Comparison of ENCODE assay signal across 15 cellular contexts in genomic region chr13:25440081-25440480, GRCh38.
"Had no signal": no experiment of that assay in that cellular context is flagged by ENCODE, and none has a peak within 500 bp of the region (broad histone marks: within the 10 kb centered on the region; RNA-seq: fewer than 3 reads in every experiment).

No MANE protein-coding gene starts in this region.

- H3K36me3 ChIP-seq: gastrocnemius medialis, heart left ventricle, neural progenitor cell, stomach, upper lobe of left lung had no signal

- DNase-seq: activated CD4-positive, alpha-beta T cell treated with anti-CD3 and anti-CD28 coated beads, Interleukin-2, amount 50 U/mL, for 4 hours; activated CD4-positive, CD25-positive, alpha-beta regulatory T cell treated with anti-CD3 and anti-CD28 coated beads, Interleukin-2, amount 50 U/mL, for 72 hours; activated naive CD4-positive, alpha-beta T cell treated with anti-CD3 and anti-CD28 coated beads for 36 hours; activated T-cell treated with anti-CD3 and anti-CD28 coated beads, Interleukin-2, amount 50 U/mL, for 1 hour; gastrocnemius medialis; heart left ventricle; midbrain; psoas muscle; stomach; testis; upper lobe of left lung had no signal

- H3K27me3 ChIP-seq: gastrocnemius medialis, neural progenitor cell, testis, upper lobe of left lung had no signal

- H3K9me3 Mint-ChIP-seq: activated naive CD4-positive, alpha-beta T cell treated with anti-CD3 and anti-CD28 coated beads for 36 hours; activated T-helper 2 cell treated with anti-CD3 and anti-CD28 coated beads, Interferon-gamma antibody, Interleukin-2, Interleukin-4, amounts not matched to agents 10 μg/mL and 5 μg/mL and 100 μg/mL, durations not matched to agents 14 hours and 24 hours and 36 hours; neural progenitor cell had no signal

- H3K27ac ChIP-seq: gastrocnemius medialis, heart left ventricle, neural progenitor cell, psoas muscle, stomach, testis, upper lobe of left lung had no signal

- H3K4me3 ChIP-seq: gastrocnemius medialis, heart left ventricle, lung, neural progenitor cell, psoas muscle, stomach, testis, upper lobe of left lung had no signal

- H2AFZ ChIP-seq: neural progenitor cell had no signal

- H3K36me3 Mint-ChIP-seq: neural progenitor cell had no signal

- H3K4me1 ChIP-seq: gastrocnemius medialis, heart left ventricle, neural progenitor cell, psoas muscle, stomach, upper lobe of left lung had no signal

- H3K4me3 Mint-ChIP-seq: activated naive CD4-positive, alpha-beta T cell treated with anti-CD3 and anti-CD28 coated beads for 36 hours; neural progenitor cell had no signal

- H3K9me3 ChIP-seq: gastrocnemius medialis, heart left ventricle, psoas muscle, stomach, testis, upper lobe of left lung had no signal

- ATAC-seq: gastrocnemius medialis, heart left ventricle, psoas muscle, sciatic nerve had no signal

- H3K4me1 Mint-ChIP-seq: neural progenitor cell had no signal

- H3K9ac ChIP-seq: neural progenitor cell had no signal

- H3K27ac Mint-ChIP-seq: activated naive CD4-positive, alpha-beta T cell treated with anti-CD3 and anti-CD28 coated beads for 36 hours; activated T-helper 2 cell treated with anti-CD3 and anti-CD28 coated beads, Interferon-gamma antibody, Interleukin-2, Interleukin-4, amounts not matched to agents 10 μg/mL and 5 μg/mL and 100 μg/mL, durations not matched to agents 14 hours and 24 hours and 36 hours; neural progenitor cell had no signal

- H3K4me2 ChIP-seq: neural progenitor cell had no signal
